Comparison of ENCODE assay signal across 1 cellular context in genomic region chr14:70882771-70883492, GRCh38.
TF ChIP-seq lines count a peak whose summit lies in the region.

No MANE protein-coding gene starts in this region.

TF ChIP-seq in GM12878, 131 proteins besides CTCF, POLR2A, EP300 and RAD21 (continued from another document and continues in another):
- TF ChIP-seq RELB (IDR thresholded peaks at IDR 0.05; ENCODE audit: low read depth) (peak; percentile 54; the same call in 1 of the 2 replicates), PRDM15 (CRISPR knock-in tag; IDR thresholded peaks at IDR 0.05) (no peak), KDM1A (IDR thresholded peaks at IDR 0.05; ENCODE audit: borderline replicate concordance) (no peak), ELK1 (IDR thresholded peaks at IDR 0.05; ENCODE audit: low read depth, low read length) (peak; percentile 51; the same call in 1 of the 2 replicates), ETV6 (conservative IDR thresholded peaks at IDR 0.05 in 1 of 2, IDR thresholded peaks at IDR 0.05 in 1 of 2; ENCODE audit: borderline replicate concordance in 1 of 2, low read depth in 1 of 2) (peak in 1 of 2 experiments; percentile 98; a peak in 2 of 4 replicates), MTA2 (IDR thresholded peaks at IDR 0.05; ENCODE audit: low read depth) (peak; percentile 80), IKZF2 (IDR thresholded peaks at IDR 0.05) (peak; percentile 82 to 85), MAX (IDR thresholded peaks at IDR 0.05; ENCODE audit: low read depth, low read length) (no peak), CHD2 (IDR thresholded peaks at IDR 0.05; ENCODE audit: borderline replicate concordance, low read depth, low read length) (no peak), EED (IDR thresholded peaks at IDR 0.05; ENCODE audit: low read depth) (peak; percentile 88), MLLT1 (IDR thresholded peaks at IDR 0.05) (no peak), SMARCA5 (IDR thresholded peaks at IDR 0.05) (no peak), ZZZ3 (IDR thresholded peaks at IDR 0.05; ENCODE audit: control insufficient read depth, insufficient read length, low read depth) (no peak), WRNIP1 (IDR thresholded peaks at IDR 0.05; ENCODE audit: borderline replicate concordance, low read depth, low read length) (no peak), MXI1 (IDR thresholded peaks at IDR 0.05; ENCODE audit: low read depth, low read length) (no peak), SMAD1 (IDR thresholded peaks at IDR 0.05; ENCODE audit: low read depth, partially characterized antibody) (no peak), HCFC1 (IDR thresholded peaks at IDR 0.05; ENCODE audit: low read length) (no peak), ZNF274 (IDR thresholded peaks at IDR 0.05; ENCODE audit: insufficient read depth, insufficient read length) (no peak), IRF3 (IDR thresholded peaks at IDR 0.05) (no peak), NR2C2 (IDR thresholded peaks at IDR 0.05; ENCODE audit: borderline replicate concordance, control insufficient read depth, insufficient read length, low read depth) (no peak), RUNX3 (IDR thresholded peaks at IDR 0.05; ENCODE audit: low read length) (peak; percentile 79), JUNB (IDR thresholded peaks at IDR 0.05) (peak; percentile 71), GABPA (IDR thresholded peaks at IDR 0.05; ENCODE audit: low read depth) (0 out of 2 replicates have a peak, but pooled peaks have one; percentile 30), E4F1 (IDR thresholded peaks at IDR 0.05; ENCODE audit: borderline replicate concordance, partially characterized antibody) (no peak), FOXK2 (IDR thresholded peaks at IDR 0.05) (no peak), NRF1 (conservative IDR thresholded peaks at IDR 0.05; ENCODE audit: low read depth, low read length) (no peak), FOS (IDR thresholded peaks at IDR 0.05; ENCODE audit: borderline replicate concordance, extremely low read depth, insufficient read length) (no peak), TAF1 (IDR thresholded peaks at IDR 0.05; ENCODE audit: borderline replicate concordance, low read depth, low read length) (no peak), TCF3 (IDR thresholded peaks at IDR 0.05; ENCODE audit: borderline replicate concordance, insufficient read depth, low read depth, low read length) (no peak), CBFB (IDR thresholded peaks at IDR 0.05; ENCODE audit: low read depth) (no peak), SKIL (IDR thresholded peaks at IDR 0.05; ENCODE audit: low read depth, poor library complexity, severe bottlenecking) (no peak), MEF2A (IDR thresholded peaks at IDR 0.05; ENCODE audit: insufficient read depth, low read depth, low read length) (0 out of 2 replicates have a peak, but pooled peaks have one; percentile 20), SPI1 (IDR thresholded peaks at IDR 0.05; ENCODE audit: borderline replicate concordance, insufficient read depth, low read depth, low read length) (peak; percentile 51; the same call in 1 of the 2 replicates), STAT1 (conservative IDR thresholded peaks at IDR 0.05) (no peak), USF1 (IDR thresholded peaks at IDR 0.05; ENCODE audit: borderline replicate concordance, extremely low read length, insufficient read depth, low read depth, low read length) (no peak), CREB1 (IDR thresholded peaks at IDR 0.05; ENCODE audit: low read depth) (peak; percentile 19; the same call in 1 of the 2 replicates), ESRRA (IDR thresholded peaks at IDR 0.05; ENCODE audit: low read length) (no peak), ZNF687 (IDR thresholded peaks at IDR 0.05) (no peak), CHD1 (IDR thresholded peaks at IDR 0.05; ENCODE audit: low read depth, low read length) (no peak), IKZF1 (conservative IDR thresholded peaks at IDR 0.05) (peak; percentile 91), NFYA (IDR thresholded peaks at IDR 0.05; ENCODE audit: borderline replicate concordance, low read depth, low read length) (no peak), CHD4 (IDR thresholded peaks at IDR 0.05) (no peak), ZNF622 (IDR thresholded peaks at IDR 0.05) (no peak), SREBF2 (IDR thresholded peaks at IDR 0.05; ENCODE audit: low read length) (no peak), CBX3 (IDR thresholded peaks at IDR 0.05; ENCODE audit: borderline replicate concordance, low read depth) (no peak), YBX1 (IDR thresholded peaks at IDR 0.05) (no peak)
